Comparison of ENCODE assay signal across 9 cellular contexts in the genomic region with DNA sequence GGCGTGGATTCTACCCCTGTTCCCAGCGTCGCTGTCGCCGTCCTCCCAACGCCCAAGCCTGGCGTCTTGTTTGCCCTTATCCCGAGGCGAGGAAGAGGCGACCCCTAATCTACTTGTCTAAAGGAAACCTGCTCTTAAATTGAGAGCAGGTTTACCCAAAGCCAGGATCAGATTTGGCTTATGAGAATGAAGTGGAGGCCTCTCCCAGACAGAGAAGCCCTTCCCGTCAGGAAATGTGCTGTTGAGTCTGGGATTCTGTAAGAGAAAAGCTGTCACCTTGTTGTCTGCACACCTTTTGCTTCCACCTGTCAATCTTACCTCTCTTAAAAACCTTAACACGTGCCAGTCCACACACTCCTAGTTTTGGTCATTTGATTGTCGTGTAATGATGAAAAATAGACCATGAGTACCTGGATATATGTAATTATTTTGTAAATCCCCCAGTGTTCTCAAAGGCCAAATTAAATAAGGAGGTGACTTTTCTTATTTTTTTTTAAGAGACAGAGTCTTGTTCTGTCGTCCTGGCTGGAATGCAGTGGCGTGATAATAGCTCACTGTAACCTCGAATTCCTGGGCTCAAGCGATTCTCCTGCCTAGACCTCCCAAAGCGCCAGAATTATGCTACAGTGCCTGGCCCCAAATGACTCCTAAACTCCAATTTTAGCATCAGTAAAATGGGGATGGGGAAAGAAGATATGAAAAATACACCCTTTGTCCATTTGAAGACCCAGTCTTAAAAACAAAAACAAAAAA. TPM values are rescaled to one million over a fixed set of nuclear protein-coding genes. Genes with fewer than 3 reads are reported as not detected.
A peak's percentile ranks its signal among the peaks of the same experiment; 100 is the strongest.
DNase-seq lines count a peak whose midpoint lies in the region; ATAC-seq, FAIRE-seq and TF ChIP-seq lines count a peak whose summit lies in the region.
"Had no signal": no experiment of that assay in that cellular context is flagged by ENCODE, and none has a peak within 500 bp of the region (broad histone marks: within the 10 kb centered on the region; RNA-seq: fewer than 3 reads in every experiment).

No MANE protein-coding gene starts in this region.

- peak overlapping the region; percentile 100 for H3K27ac Mint-ChIP-seq in endothelial cell (ENCODE audit: unreplicated experiment)

- H3K27me3 Mint-ChIP-seq in endothelial cell (ENCODE audit: unreplicated experiment), result peaks cover 8% of the 10 kb centered on the region

- H3K9me2 ChIP-seq in OCI-LY1 (ENCODE audit: low read depth, low read length), result no peaks in the 10 kb centered on the region

- H3K4me1 Mint-ChIP-seq in endothelial cell (ENCODE audit: unreplicated experiment), result peaks cover 46% of the 10 kb centered on the region

- peak overlapping the region; percentile 97 for H3K4me2 ChIP-seq in OCI-LY1 (ENCODE audit: low read length)

- no peaks in the 10 kb centered on the region for H4K20me1 ChIP-seq in OCI-LY1 (ENCODE audit: insufficient read depth, low read length)

- intact Hi-C loops in ovary (cut with DNase I), result loop anchor here (2.0 to 10.0 kb wide), 4 partner anchors 59 to 74 kb away; a partner anchor contains a TSS

- H3K27ac ChIP-seq in OCI-LY1 (ENCODE audit: low read depth, low read length, poor library complexity, severe bottlenecking) (no peak overlapping the region), ovary (peak overlapping the region; percentile 95 to 98)

- H3K9me3 Mint-ChIP-seq in endothelial cell (ENCODE audit: unreplicated experiment), result no peaks in the 10 kb centered on the region

- WGBS in ovary, 3 donors, result 6 to 9% (median 8%) methylated on average over 18 of the region's 18 CpGs

- DNase-seq in endothelial cell (ENCODE audit: low spot score), result no peak
- no peak for DNase-seq in ovary
- DNase-seq in amniotic stem cell (lab: John Stamatoyannopoulos, UW), result no peak
- no peak for DNase-seq in frontal cortex (ENCODE audit: low spot score in 2 of 2)

- H3K36me3 ChIP-seq in ES-I3 (ENCODE audit: insufficient read depth, low read length), result 0 out of 2 replicates have a peak, but pooled peaks cover 5% of the 10 kb centered on the region
- H3K36me3 ChIP-seq in OCI-LY1 (ENCODE audit: insufficient read depth, low read length), result peaks cover 31% of the 10 kb centered on the region
- H3K36me3 ChIP-seq in ovary, result no peaks in the 10 kb centered on the region

- peaks cover 87% of the 10 kb centered on the region for H3K79me2 ChIP-seq in OCI-LY1 (ENCODE audit: insufficient read depth, low read length)

- peak overlapping the region; percentile 100 for H3K4me3 Mint-ChIP-seq in endothelial cell (ENCODE audit: unreplicated experiment)

- H3K36me3 Mint-ChIP-seq in endothelial cell (ENCODE audit: low read depth, unreplicated experiment), result peaks cover 3% of the 10 kb centered on the region

- no peak for FAIRE-seq in frontal cortex (lab: Jason Lieb, UNC)

- H3F3A ChIP-seq in OCI-LY1 (ENCODE audit: insufficient read depth, low read length), result no peaks in the 10 kb centered on the region

- H3K4me1 ChIP-seq in ES-I3 (ENCODE audit: insufficient read depth, low read length), result peaks cover 22% of the 10 kb centered on the region
- peaks cover 55% of the 10 kb centered on the region for H3K4me1 ChIP-seq in OCI-LY1 (ENCODE audit: insufficient read depth, low read length, severe bottlenecking)
- peaks cover 8% of the 10 kb centered on the region for H3K4me1 ChIP-seq in ovary (ENCODE audit: insufficient read depth)

- H2AFZ ChIP-seq in OCI-LY1 (ENCODE audit: low read length), result no peak overlapping the region

- ATAC-seq in GM19395 (IDR thresholded peaks at IDR 0.05; ENCODE audit: unreplicated experiment) (no peak), GM19467 (IDR thresholded peaks at IDR 0.05; ENCODE audit: unreplicated experiment) (no peak)

- no peak for TF ChIP-seq POLR2A in ovary (IDR thresholded peaks at IDR 0.05)

- H3K9ac ChIP-seq in ES-I3 (ENCODE audit: low read depth, low read length), result peak overlapping the region; percentile 79
- H3K9ac ChIP-seq in OCI-LY1 (ENCODE audit: low read length), result peak overlapping the region; percentile 97

- TF ChIP-seq EP300 in ovary (IDR thresholded peaks at IDR 0.05), result no peak

- peak overlapping the region; percentile 93 for H3K4me3 ChIP-seq in OCI-LY1 (ENCODE audit: low read depth, low read length, poor library complexity, severe bottlenecking)
- peak overlapping the region; percentile 92 for H3K4me3 ChIP-seq in ovary

- H3K27me3 ChIP-seq in OCI-LY1 (ENCODE audit: insufficient read depth, low read length) (no peaks in the 10 kb centered on the region), ovary (no peaks in the 10 kb centered on the region)

- TF ChIP-seq CTCF in OCI-LY1 (IDR thresholded peaks at IDR 0.05; ENCODE audit: low read length) (no peak), endothelial cell (IDR thresholded peaks at IDR 0.05; ENCODE audit: unreplicated experiment) (no peak), ovary (IDR thresholded peaks at IDR 0.05) (no peak)

- no peaks in the 10 kb centered on the region for H3K9me3 ChIP-seq in ES-I3 (ENCODE audit: control insufficient read depth, insufficient read depth, low read length)
- H3K9me3 ChIP-seq in OCI-LY1 (ENCODE audit: low read length), result no peaks in the 10 kb centered on the region
- H3K9me3 ChIP-seq in ovary, result no peaks in the 10 kb centered on the region

RNA-seq across cellular contexts. Expression of a gene that starts 0.6 kb away (rescaled TPM):
- 35.9 TPM for total RNA-seq in endothelial cell (ENCODE audit: unreplicated experiment)
- total RNA-seq in ovary, result 10 to 100 TPM; 30.0 to 48.3 (median 38.3) TPM
- 10 to 100 TPM; 23.9 to 41.0 TPM for polyA plus RNA-seq in ovary
- total RNA-seq in frontal cortex, result 69.7 TPM

RNA-seq across cellular contexts. Expression of a gene that starts 1.1 kb away (rescaled TPM):
- total RNA-seq in endothelial cell (ENCODE audit: unreplicated experiment), result 14.7 TPM
- 10 to 100 TPM; 17.5 to 32.7 (median 18.5) TPM for total RNA-seq in ovary
- polyA plus RNA-seq in ovary, result 10 to 100 TPM; 11.0 to 19.0 TPM
- total RNA-seq in frontal cortex, result 191 TPM

RNA-seq across cellular contexts. Expression of a gene that starts 56.9 kb away (rescaled TPM):
- not detected for total RNA-seq in endothelial cell (ENCODE audit: unreplicated experiment)
- total RNA-seq in ovary, result 10 to 100 TPM in 2 of 7 donors, 1 to 10 TPM in 4, not detected in 1; 1.1 to 14.4 (median 4.9) TPM
- polyA plus RNA-seq in ovary, result 1 to 10 TPM; 1.3 to 4.3 TPM
- total RNA-seq in frontal cortex, result not detected
- total RNA-seq: T-helper 1 cell treated with Interleukin-12 subunit alpha and Interleukin-12 subunit beta and Interleukin-4 antibody, amounts not matched to agents 30 ng/mL and 1 ng/mL, for 36 hours had no signal
